8 cellular contexts compared by ENCODE assay signal in the genomic region with DNA sequence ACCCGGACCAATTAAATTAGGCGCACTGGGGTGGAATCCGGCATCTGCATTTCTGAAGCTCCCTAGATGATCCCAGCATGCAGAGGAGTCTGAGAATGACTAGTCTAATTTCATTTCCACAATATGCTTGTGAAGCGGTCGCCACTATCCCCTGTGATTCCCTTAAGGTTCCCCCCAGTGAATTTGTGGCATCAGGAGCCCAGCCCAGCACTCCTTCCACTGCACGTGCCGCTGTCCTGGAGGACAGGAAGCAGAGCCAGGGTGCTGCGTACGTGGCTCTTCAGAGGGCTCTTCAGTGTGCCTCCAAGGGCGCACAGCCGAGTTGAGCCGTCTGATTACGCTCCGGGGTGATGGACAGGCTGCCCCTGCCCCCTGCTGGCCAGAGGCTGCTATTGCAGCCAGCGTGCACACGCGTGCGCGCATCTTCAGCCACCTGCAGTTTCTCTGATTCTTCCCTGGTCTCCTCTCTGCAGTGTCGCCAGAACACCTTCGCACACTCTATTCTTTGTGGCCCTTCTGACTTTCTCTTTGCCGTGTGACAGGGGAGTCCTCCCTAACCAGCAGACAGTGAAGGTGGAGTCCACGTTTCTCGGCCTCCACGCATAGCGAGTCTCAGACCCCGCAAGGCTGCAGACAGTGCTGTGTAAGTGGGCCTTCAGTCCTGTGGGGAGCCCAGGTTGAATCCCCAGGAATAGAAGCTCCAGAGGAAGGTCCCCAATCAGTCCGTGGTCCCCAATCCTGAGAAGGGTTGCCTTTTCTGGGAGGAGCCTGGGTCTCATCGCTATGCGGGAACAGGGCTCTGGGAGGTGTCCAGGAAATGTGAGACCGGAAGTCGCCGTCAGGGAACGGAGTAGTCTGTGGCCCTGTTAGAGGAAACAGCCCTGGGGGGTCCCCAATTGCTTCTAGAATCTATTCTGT. TPM values are rescaled to one million over a fixed set of nuclear protein-coding genes. Genes with fewer than 3 reads are reported as not detected.
DNase-seq lines count a peak whose midpoint lies in the region; ATAC-seq and TF ChIP-seq lines count a peak whose summit lies in the region.

No MANE protein-coding gene starts in this region.

- H3K27ac Mint-ChIP-seq in activated naive CD8-positive, alpha-beta T cell, result peak overlapping the region; percentile 46

- no peak overlapping the region for H3K27ac ChIP-seq in cardiac muscle cell

- TF ChIP-seq CTCF in GM10248 (IDR thresholded peaks at IDR 0.05; ENCODE audit: control extremely low read depth, extremely low read depth, low read depth, missing control alignments) (peak; percentile 100), cardiac muscle cell (IDR thresholded peaks at IDR 0.05; ENCODE audit: low read depth, low read length) (peak; percentile 99)

- H3K27me3 ChIP-seq in cardiac muscle cell, result peaks cover 9% of the 10 kb centered on the region

- DNase-seq in GM10248 (ENCODE audit: extremely low spot score) (peak; percentile 85), NCI-H1048 (lab: John Stamatoyannopoulos, UW) (peak; percentile 29), cardiac muscle cell (ENCODE audit: low read depth in 1 of 2, low spot score in 1 of 2) (peak; percentile 88 to 92), posterior vena cava (ENCODE audit: low spot score) (peak; percentile 94), ureter (ENCODE audit: low spot score) (peak; percentile 78)

- ATAC-seq in HG02588 (IDR thresholded peaks at IDR 0.05; ENCODE audit: unreplicated experiment) (peak; percentile 89), SK-N-SH treated with all-trans-retinoic acid at 6 μM for 48 hours (peak; percentile 98)

- no peaks in the 10 kb centered on the region for H3K9me3 Mint-ChIP-seq in activated naive CD8-positive, alpha-beta T cell (ENCODE audit: low read depth)

- peaks cover 3% of the 10 kb centered on the region for H3K27me3 Mint-ChIP-seq in activated naive CD8-positive, alpha-beta T cell

- POLR2A ChIA-PET in GM10248 (lab: Yijun Ruan, JAX), result interaction anchor here (1.7 kb wide), 1 partner anchor 14 kb away, joined by 6 read pairs; no protein-coding TSS in a partner anchor

- peak overlapping the region; percentile 45 for H3K4me3 Mint-ChIP-seq in activated naive CD8-positive, alpha-beta T cell

- no peaks in the 10 kb centered on the region for H3K4me1 ChIP-seq in cardiac muscle cell (ENCODE audit: low read depth)

- no peaks in the 10 kb centered on the region for H3K36me3 ChIP-seq in cardiac muscle cell

- H3K36me3 Mint-ChIP-seq in activated naive CD8-positive, alpha-beta T cell, result no peaks in the 10 kb centered on the region

- intact Hi-C loops in posterior vena cava (cut with DNase I), result no loop called here

- peaks cover 17% of the 10 kb centered on the region for H3K4me1 Mint-ChIP-seq in activated naive CD8-positive, alpha-beta T cell (ENCODE audit: low read depth)

- no peak overlapping the region for H3K4me3 ChIP-seq in cardiac muscle cell

- CTCF ChIA-PET in GM10248 (lab: Yijun Ruan, JAX), result interaction anchor here (0.6 to 8.1 kb wide), 36 partner anchors 8 to 306 kb away, joined by 3 to 123 read pairs (median 4); a partner anchor contains a TSS

- no peaks in the 10 kb centered on the region for H3K9me3 ChIP-seq in cardiac muscle cell (ENCODE audit: low read depth)

TF ChIP-seq in SK-N-SH treated with all-trans-retinoic acid at 6 μM for 48 hours, 23 proteins besides CTCF, POLR2A, EP300 and RAD21:
- TF ChIP-seq, protein P1, sequence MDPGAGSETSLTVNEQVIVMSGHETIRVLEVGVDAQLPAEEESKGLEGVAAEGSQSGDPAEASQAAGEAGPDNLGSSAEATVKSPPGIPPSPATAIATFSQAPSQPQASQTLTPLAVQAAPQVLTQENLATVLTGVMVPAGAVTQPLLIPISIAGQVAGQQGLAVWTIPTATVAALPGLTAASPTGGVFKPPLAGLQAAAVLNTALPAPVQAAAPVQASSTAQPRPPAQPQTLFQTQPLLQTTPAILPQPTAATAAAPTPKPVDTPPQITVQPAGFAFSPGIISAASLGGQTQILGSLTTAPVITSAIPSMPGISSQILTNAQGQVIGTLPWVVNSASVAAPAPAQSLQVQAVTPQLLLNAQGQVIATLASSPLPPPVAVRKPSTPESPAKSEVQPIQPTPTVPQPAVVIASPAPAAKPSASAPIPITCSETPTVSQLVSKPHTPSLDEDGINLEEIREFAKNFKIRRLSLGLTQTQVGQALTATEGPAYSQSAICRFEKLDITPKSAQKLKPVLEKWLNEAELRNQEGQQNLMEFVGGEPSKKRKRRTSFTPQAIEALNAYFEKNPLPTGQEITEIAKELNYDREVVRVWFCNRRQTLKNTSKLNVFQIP (CRISPR knock-in tag; IDR thresholded peaks at IDR 0.05; ENCODE audit: borderline replicate concordance, low read depth), result no peak
- no peak for TF ChIP-seq TCF4 (CRISPR knock-in tag; IDR thresholded peaks at IDR 0.05; ENCODE audit: borderline replicate concordance)
- TF ChIP-seq ZC3H10 (CRISPR knock-in tag; IDR thresholded peaks at IDR 0.05), result no peak
- TF ChIP-seq CSDC2 (CRISPR knock-in tag; IDR thresholded peaks at IDR 0.05), result no peak
- no peak for TF ChIP-seq ZFP30 (CRISPR knock-in tag; IDR thresholded peaks at IDR 0.05)
- TF ChIP-seq ZNF8 (CRISPR knock-in tag; IDR thresholded peaks at IDR 0.05), result no peak
- TF ChIP-seq PPARA (CRISPR knock-in tag; IDR thresholded peaks at IDR 0.05; ENCODE audit: borderline replicate concordance), result no peak
- no peak for TF ChIP-seq GLIS3 (CRISPR knock-in tag; IDR thresholded peaks at IDR 0.05)
- TF ChIP-seq ISL1 (CRISPR knock-in tag; IDR thresholded peaks at IDR 0.05), result no peak
- TF ChIP-seq, protein P2, sequence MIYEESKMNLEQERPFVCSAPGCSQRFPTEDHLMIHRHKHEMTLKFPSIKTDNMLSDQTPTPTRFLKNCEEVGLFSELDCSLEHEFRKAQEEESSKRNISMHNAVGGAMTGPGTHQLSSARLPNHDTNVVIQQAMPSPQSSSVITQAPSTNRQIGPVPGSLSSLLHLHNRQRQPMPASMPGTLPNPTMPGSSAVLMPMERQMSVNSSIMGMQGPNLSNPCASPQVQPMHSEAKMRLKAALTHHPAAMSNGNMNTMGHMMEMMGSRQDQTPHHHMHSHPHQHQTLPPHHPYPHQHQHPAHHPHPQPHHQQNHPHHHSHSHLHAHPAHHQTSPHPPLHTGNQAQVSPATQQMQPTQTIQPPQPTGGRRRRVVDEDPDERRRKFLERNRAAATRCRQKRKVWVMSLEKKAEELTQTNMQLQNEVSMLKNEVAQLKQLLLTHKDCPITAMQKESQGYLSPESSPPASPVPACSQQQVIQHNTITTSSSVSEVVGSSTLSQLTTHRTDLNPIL (CRISPR knock-in tag; IDR thresholded peaks at IDR 0.05; ENCODE audit: low read depth), result no peak
- TF ChIP-seq ESRRG (CRISPR knock-in tag; IDR thresholded peaks at IDR 0.05), result no peak
- TF ChIP-seq TOX (CRISPR knock-in tag; IDR thresholded peaks at IDR 0.05; ENCODE audit: borderline replicate concordance), result no peak
- TF ChIP-seq OSR1 (CRISPR knock-in tag; IDR thresholded peaks at IDR 0.05), result no peak
- TF ChIP-seq, protein P3, sequence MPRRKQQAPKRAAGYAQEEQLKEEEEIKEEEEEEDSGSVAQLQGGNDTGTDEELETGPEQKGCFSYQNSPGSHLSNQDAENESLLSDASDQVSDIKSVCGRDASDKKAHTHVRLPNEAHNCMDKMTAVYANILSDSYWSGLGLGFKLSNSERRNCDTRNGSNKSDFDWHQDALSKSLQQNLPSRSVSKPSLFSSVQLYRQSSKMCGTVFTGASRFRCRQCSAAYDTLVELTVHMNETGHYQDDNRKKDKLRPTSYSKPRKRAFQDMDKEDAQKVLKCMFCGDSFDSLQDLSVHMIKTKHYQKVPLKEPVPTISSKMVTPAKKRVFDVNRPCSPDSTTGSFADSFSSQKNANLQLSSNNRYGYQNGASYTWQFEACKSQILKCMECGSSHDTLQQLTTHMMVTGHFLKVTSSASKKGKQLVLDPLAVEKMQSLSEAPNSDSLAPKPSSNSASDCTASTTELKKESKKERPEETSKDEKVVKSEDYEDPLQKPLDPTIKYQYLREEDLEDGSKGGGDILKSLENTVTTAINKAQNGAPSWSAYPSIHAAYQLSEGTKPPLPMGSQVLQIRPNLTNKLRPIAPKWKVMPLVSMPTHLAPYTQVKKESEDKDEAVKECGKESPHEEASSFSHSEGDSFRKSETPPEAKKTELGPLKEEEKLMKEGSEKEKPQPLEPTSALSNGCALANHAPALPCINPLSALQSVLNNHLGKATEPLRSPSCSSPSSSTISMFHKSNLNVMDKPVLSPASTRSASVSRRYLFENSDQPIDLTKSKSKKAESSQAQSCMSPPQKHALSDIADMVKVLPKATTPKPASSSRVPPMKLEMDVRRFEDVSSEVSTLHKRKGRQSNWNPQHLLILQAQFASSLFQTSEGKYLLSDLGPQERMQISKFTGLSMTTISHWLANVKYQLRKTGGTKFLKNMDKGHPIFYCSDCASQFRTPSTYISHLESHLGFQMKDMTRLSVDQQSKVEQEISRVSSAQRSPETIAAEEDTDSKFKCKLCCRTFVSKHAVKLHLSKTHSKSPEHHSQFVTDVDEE (CRISPR knock-in tag; IDR thresholded peaks at IDR 0.05), result peak; percentile 54; the same call in 1 of the 2 replicates
- peak; percentile 98 for TF ChIP-seq ZFP3 (CRISPR knock-in tag; IDR thresholded peaks at IDR 0.05)
TF ChIP-seq in SK-N-SH treated with all-trans-retinoic acid at 6 μM for 48 hours: peak in this region for 2.

RNA-seq across cellular contexts. Expression of a gene that starts 16.5 kb away (rescaled TPM):
- not detected in 2 replicates for total RNA-seq in cardiac muscle cell
- polyA plus RNA-seq in cardiac muscle cell, result not detected in 2 replicates
- not detected for total RNA-seq in posterior vena cava
- total RNA-seq in ureter, result not detected

RNA-seq across cellular contexts. Expression of a gene that starts 32.4 kb away (rescaled TPM):
- total RNA-seq in cardiac muscle cell (not detected in 2 replicates), posterior vena cava (1 to 10 TPM; 3.8 to 4.0 TPM), ureter (2.2 TPM)
- polyA plus RNA-seq in cardiac muscle cell, result not detected in 2 replicates

Comparison
In these comparisons a context has a peak if more than half of its experiments do, and no peak if none do; other contexts are left out.
1. DNase-seq: peak in every context shown above with its lines; median percentile 94 in posterior vena cava; 90 in cardiac muscle cell; 85 in GM10248; 78 in ureter; 29 in NCI-H1048.